Comparison of ENCODE assay signal across 21 cellular contexts in the genomic region with DNA sequence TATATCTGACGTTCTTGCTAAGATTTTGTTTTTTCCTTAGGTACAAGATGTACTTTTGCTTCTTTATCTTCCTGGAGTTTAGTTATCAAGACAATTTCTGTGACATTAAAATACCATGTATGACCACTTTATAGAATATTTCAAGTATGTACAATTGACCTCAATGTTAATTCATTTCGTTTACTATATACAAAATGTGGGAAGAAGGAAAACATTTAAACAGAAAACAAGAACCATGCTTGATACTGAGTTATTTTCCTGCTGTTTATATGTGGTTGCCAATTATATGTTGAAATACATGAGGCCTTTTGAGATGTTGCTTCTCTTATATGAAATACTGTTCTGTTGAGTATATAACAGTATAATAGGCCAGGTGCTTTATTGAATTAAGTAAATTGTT.
DNase-seq lines count a peak whose midpoint lies in the region; ATAC-seq and TF ChIP-seq lines count a peak whose summit lies in the region.
"Had no signal": no experiment of that assay in that cellular context is flagged by ENCODE, and none has a peak within 500 bp of the region (broad histone marks: within the 10 kb centered on the region; RNA-seq: fewer than 3 reads in every experiment).

No MANE protein-coding gene starts in this region.

- ATAC-seq in RWPE2 (ENCODE audit: low read depth) = no peak
- ATAC-seq in psoas muscle = no peak
- ATAC-seq in omental fat pad (ENCODE audit: low FRiP score) = no peak
- ATAC-seq in GM19324 (IDR thresholded peaks at IDR 0.05; ENCODE audit: low FRiP score, unreplicated experiment) = no peak
- ATAC-seq: naive thymus-derived CD8-positive, alpha-beta T cell; stimulated activated naive CD8-positive, alpha-beta T cell treated with anti-CD3 and anti-CD28 coated beads, Interleukin-15, amount 100 ng/mL, for 72 hours had no signal

- TF ChIP-seq CTCF in RWPE2 (IDR thresholded peaks at IDR 0.05; ENCODE audit: poor library complexity, severe bottlenecking) (no peak), dorsolateral prefrontal cortex (IDR thresholded peaks at IDR 0.05 in 54 of 56, conservative IDR thresholded peaks at IDR 0.05 in 2 of 56; ENCODE audit: low read depth in 1 of 56, partially characterized antibody in 56 of 56) (no peak), psoas muscle (IDR thresholded peaks at IDR 0.05) (no peak), omental fat pad (IDR thresholded peaks at IDR 0.05) (no peak)

- H3K27ac ChIP-seq in RWPE2 (ENCODE audit: poor library complexity, severe bottlenecking) (peak overlapping the region; percentile 3), dorsolateral prefrontal cortex (peak overlapping the region in 45 of 59 donors; percentile 0 to 82 (median 64)), psoas muscle (peak overlapping the region; percentile 89)
- H3K27ac ChIP-seq: KMS-11, prostate gland had no signal

- no peak overlapping the region for H3K4me3 ChIP-seq in RWPE2 (ENCODE audit: severe bottlenecking)
- no peak overlapping the region for H3K4me3 ChIP-seq in dorsolateral prefrontal cortex
- no peak overlapping the region for H3K4me3 ChIP-seq in psoas muscle
- H3K4me3 ChIP-seq: HAP-1, prostate gland, spleen had no signal

- H3K4me1 ChIP-seq in RWPE2 (ENCODE audit: insufficient read depth, poor library complexity, severe bottlenecking) (peaks cover 26% of the 10 kb centered on the region), psoas muscle (peaks cover 59% of the 10 kb centered on the region)

- H3K36me3 ChIP-seq in RWPE2 (ENCODE audit: low read depth) (no peaks in the 10 kb centered on the region), psoas muscle (ENCODE audit: insufficient read depth in 1 of 2, low read depth in 1 of 2) (no peaks in the 10 kb centered on the region)
- H3K36me3 ChIP-seq: HAP-1, prostate gland, spleen had no signal

- 44 to 73% (median 53%) methylated on average over 2 of the region's 2 CpGs for WGBS in psoas muscle, 3 donors

- DNase-seq in EH (ENCODE audit: low read depth) (peak; percentile 30), RWPE2 (ENCODE audit: low spot score) (no peak), dorsolateral prefrontal cortex (no peak), psoas muscle (no peak), omental fat pad (ENCODE audit: low spot score) (no peak), DMS153 treated with DMSO at 0.1 percent for 48 hours (lab: John Stamatoyannopoulos, UW; ENCODE audit: unreplicated experiment) (no peak)
- DNase-seq: activated CD4-positive, alpha-beta T cell treated with anti-CD3 and anti-CD28 coated beads for 48 hours; activated naive CD8-positive, alpha-beta T cell treated with anti-CD3 and anti-CD28 coated beads, Interleukin-2, amount 10 ng/mL, durations not matched to agents 7 days and 5 days; kidney glomerular epithelial cell; mesendoderm; naive thymus-derived CD8-positive, alpha-beta T cell; NCI-H2081; NCI-H510A; spleen; stimulated activated CD4-positive, alpha-beta T cell treated with anti-CD3 and anti-CD28 coated beads, Interleukin-4, amount 100 ng/mL, for 24 hours; stimulated activated naive CD8-positive, alpha-beta T cell treated with anti-CD3 and anti-CD28 coated beads, Interleukin-15, amount 100 ng/mL, for 72 hours; SW 1271 had no signal

- intact Hi-C loops in dorsolateral prefrontal cortex (cut with DNase I) (no loop called here), psoas muscle (cut with DNase I) (loop anchor here in 1 of 2 donors (10.0 kb wide), 1 partner anchor 65 kb away; no protein-coding TSS in a partner anchor)

- H3K9me3 ChIP-seq in RWPE2 (ENCODE audit: severe bottlenecking) (peaks cover 8% of the 10 kb centered on the region), psoas muscle (peaks cover 8% of the 10 kb centered on the region)
- H3K9me3 ChIP-seq: HAP-1, prostate gland had no signal

- H3K27me3 ChIP-seq in RWPE2 (ENCODE audit: insufficient read depth, poor library complexity, severe bottlenecking) (no peaks in the 10 kb centered on the region), dorsolateral prefrontal cortex (no peaks in the 10 kb centered on the region), psoas muscle (ENCODE audit: insufficient read depth in 3 of 3, low read length in 2 of 3) (no peaks in the 10 kb centered on the region)
- H3K27me3 ChIP-seq: spleen had no signal

Comparison
In these comparisons a context has a peak if more than half of its experiments do, and no peak if none do; other contexts are left out.
1. H3K27ac ChIP-seq: peak in every context shown above with its lines; median percentile 89 in psoas muscle; 64 in dorsolateral prefrontal cortex; 3 in RWPE2.